8 cellular contexts compared by ENCODE assay signal in genomic region chr14:35944847-35945246, GRCh38.
A peak's percentile ranks its signal among the peaks of the same experiment; 100 is the strongest.
DNase-seq lines count a peak whose midpoint lies in the region; ATAC-seq, FAIRE-seq and TF ChIP-seq lines count a peak whose summit lies in the region.

No MANE protein-coding gene starts in this region.

- CTCF ChIA-PET in K562 (lab: Yijun Ruan, JAX; ENCODE audit: low intra/inter-chr PET ratio): no interaction called here

- in situ Hi-C loops in K562 (cut with MboI): no loop called here
- in situ Hi-C loops in transverse colon (cut with MboI; ENCODE audit: low pct_ligation_motif_present in 1 of 4, low pct_unique_long_range_greater_than_20kb in 1 of 4, low sequenced_read_pairs in 3 of 4): no loop called here

- H3K9me3 Mint-ChIP-seq in activated T-cell treated with anti-CD3 and anti-CD28 coated beads, Interleukin-2, amount 50 U/mL, for 72 hours: no peaks in the 10 kb centered on the region
- H3K9me3 Mint-ChIP-seq in activated T-cell treated with anti-CD3 and anti-CD28 coated beads, Interleukin-2, amount 50 U/mL, for 4 hours: no peaks in the 10 kb centered on the region

- H3K4me3 Mint-ChIP-seq in activated T-cell treated with anti-CD3 and anti-CD28 coated beads, Interleukin-2, amount 50 U/mL, for 72 hours: no peak overlapping the region
- H3K4me3 Mint-ChIP-seq in activated T-cell treated with anti-CD3 and anti-CD28 coated beads, Interleukin-2, amount 50 U/mL, for 4 hours: no peak overlapping the region

- no peaks in the 10 kb centered on the region for H3K9me1 ChIP-seq in K562 (ENCODE audit: control insufficient read depth, insufficient read depth, low read length)

- no peaks in the 10 kb centered on the region for H3K79me2 ChIP-seq in K562 (ENCODE audit: control insufficient read depth, insufficient read depth, low read length)

- H3K36me3 Mint-ChIP-seq in activated T-cell treated with anti-CD3 and anti-CD28 coated beads, Interleukin-2, amount 50 U/mL, for 72 hours (ENCODE audit: insufficient read depth in 2 of 2): no peaks in the 10 kb centered on the region
- no peaks in the 10 kb centered on the region for H3K36me3 Mint-ChIP-seq in activated T-cell treated with anti-CD3 and anti-CD28 coated beads, Interleukin-2, amount 50 U/mL, for 4 hours (ENCODE audit: insufficient read depth)

- POLR2A ChIA-PET in K562 (lab: Yijun Ruan, JAX): no interaction called here

- H3K27me3 ChIP-seq in K562 (ENCODE audit: control insufficient read depth in 2 of 2, insufficient read depth in 2 of 2, low read length in 2 of 2) (peaks cover 0 to 6% of the 10 kb centered on the region in 2 experiments; a peak in 3 of 5 replicates), transverse colon (no peaks in the 10 kb centered on the region)

- no peak overlapping the region for H3K4me2 ChIP-seq in K562 (ENCODE audit: insufficient read depth, low read length)

- no peaks in the 10 kb centered on the region for H3K36me3 ChIP-seq in K562 (ENCODE audit: control insufficient read depth, insufficient read depth, low read length)
- H3K36me3 ChIP-seq in transverse colon: no peaks in the 10 kb centered on the region

- no peak for TF ChIP-seq POLR2A in K562 (conservative IDR thresholded peaks at IDR 0.05)
- TF ChIP-seq POLR2A in transverse colon (IDR thresholded peaks at IDR 0.05): no peak

- no peak overlapping the region for H2AFZ ChIP-seq in K562 (ENCODE audit: low read depth, low read length)

- H3K4me1 ChIP-seq in K562 (replicated peaks in 1 of 2; ENCODE audit: control insufficient read depth in 2 of 2, insufficient read depth in 2 of 2, low read length in 2 of 2): no peaks in the 10 kb centered on the region
- peaks cover 0 to 2% (median under 1%) of the 10 kb centered on the region in 4 donors for H3K4me1 ChIP-seq in transverse colon

- no peaks in the 10 kb centered on the region for H4K20me1 ChIP-seq in K562 (replicated peaks; ENCODE audit: control insufficient read depth, insufficient read depth, low read length)

- intact Hi-C loops in K562 (cut with micrococcal nuclease): no loop called here
- intact Hi-C loops in transverse colon (cut with DNase I; ENCODE audit: low total_unique reads): no loop called here

- WGBS in K562 (ENCODE audit: insufficient coverage, low coverage, missing lambda C conversion rate): 7% methylated on average over 4 of the region's 5 CpGs
- 50 to 71% methylated on average over 2 to 5 of the region's 5 CpGs for WGBS in transverse colon (ENCODE audit: low coverage in 1 of 2), 2 donors

- TF ChIP-seq CTCF in K562 (IDR thresholded peaks at IDR 0.05 in 2 of 3, conservative IDR thresholded peaks at IDR 0.05 in 1 of 3; ENCODE audit: insufficient read depth in 2 of 3, low read depth in 1 of 3, low read length in 3 of 3) (no peak), transverse colon (IDR thresholded peaks at IDR 0.05) (peak in 3 of 5 experiments; percentile 19 to 27 (median 25))

- DNase-seq in activated T-cell treated with anti-CD3 and anti-CD28 coated beads, Interleukin-2, amount 50 U/mL, for 72 hours: peak; percentile 15 to 27
- DNase-seq in activated T-cell treated with anti-CD3 and anti-CD28 coated beads, Interleukin-2, amount 50 U/mL, for 4 hours: no peak
- DNase-seq in K562 (ENCODE audit: extremely low read depth in 1 of 4, low spot score in 3 of 4) (peak; percentile 5 to 11 (median 5)), transverse colon (peak; percentile 26), MV-4-11 (lab: John Stamatoyannopoulos, UW) (no peak)

- TF ChIP-seq EP300 in Ishikawa (IDR thresholded peaks at IDR 0.05; ENCODE audit: borderline replicate concordance) (no peak), K562 (IDR thresholded peaks at IDR 0.05; ENCODE audit: low read length) (no peak), transverse colon (IDR thresholded peaks at IDR 0.05; ENCODE audit: low read depth) (no peak)

- H3K27ac Mint-ChIP-seq in activated T-cell treated with anti-CD3 and anti-CD28 coated beads, Interleukin-2, amount 50 U/mL, for 72 hours: no peak overlapping the region

- peak in 1 of 2 donors; percentile 39 for ATAC-seq in activated T-cell treated with anti-CD3 and anti-CD28 coated beads, Interleukin-2, amount 50 U/mL, for 72 hours (replicated peaks in 1 of 2)
- no peak for ATAC-seq in activated T-cell treated with anti-CD3 and anti-CD28 coated beads, Interleukin-2, amount 50 U/mL, for 4 hours
- ATAC-seq in K562 (peak; percentile 42; the same call in 1 of the 3 replicates), HG02763 (IDR thresholded peaks at IDR 0.05; ENCODE audit: unreplicated experiment) (no peak), HG02840 (IDR thresholded peaks at IDR 0.05; ENCODE audit: low FRiP score, unreplicated experiment) (no peak)

- peak; percentile 40 for TF ChIP-seq RAD21 in Ishikawa (IDR thresholded peaks at IDR 0.05; ENCODE audit: low read depth)
- TF ChIP-seq RAD21 in K562 (CRISPR knock-in tag; conservative IDR thresholded peaks at IDR 0.05 in 1 of 2, IDR thresholded peaks at IDR 0.05 in 1 of 2): no peak

- H3K4me3 ChIP-seq in K562: no peak overlapping the region
- H3K4me3 ChIP-seq in transverse colon: no peak overlapping the region

- H3K27ac ChIP-seq in K562 (ENCODE audit: extremely low read depth, low read depth, low read length) (no peak overlapping the region), transverse colon (no peak overlapping the region)

- H3K27me3 Mint-ChIP-seq in activated T-cell treated with anti-CD3 and anti-CD28 coated beads, Interleukin-2, amount 50 U/mL, for 72 hours (ENCODE audit: low read depth): no peaks in the 10 kb centered on the region
- H3K27me3 Mint-ChIP-seq in activated T-cell treated with anti-CD3 and anti-CD28 coated beads, Interleukin-2, amount 50 U/mL, for 4 hours (ENCODE audit: low read depth): no peaks in the 10 kb centered on the region

- FAIRE-seq in K562 (lab: Jason Lieb, UNC): no peak

- H3K9ac ChIP-seq in K562 (ENCODE audit: insufficient read depth in 1 of 2, low read depth in 2 of 2, low read length in 2 of 2): no peak overlapping the region

- H3K9me3 ChIP-seq in K562 (replicated peaks; ENCODE audit: control insufficient read depth, insufficient read depth, low read depth, low read length) (no peaks in the 10 kb centered on the region), transverse colon (no peaks in the 10 kb centered on the region)

- BruUV-seq in K562 (replicated peaks; lab: Mats Ljungman, UMichigan): no TSS peak

- H3K4me1 Mint-ChIP-seq in activated T-cell treated with anti-CD3 and anti-CD28 coated beads, Interleukin-2, amount 50 U/mL, for 72 hours (ENCODE audit: low read depth): no peaks in the 10 kb centered on the region
- H3K4me1 Mint-ChIP-seq in activated T-cell treated with anti-CD3 and anti-CD28 coated beads, Interleukin-2, amount 50 U/mL, for 4 hours (ENCODE audit: low read depth): peaks cover 6% of the 10 kb centered on the region

TF ChIP-seq in Ishikawa, 13 proteins besides CTCF, POLR2A, EP300 and RAD21:
- TF ChIP-seq NFIC (IDR thresholded peaks at IDR 0.05): 0 out of 2 replicates have a peak, but pooled peaks have one; percentile 20
- TF ChIP-seq CREB1 (IDR thresholded peaks at IDR 0.05; ENCODE audit: low read depth): no peak

TF ChIP-seq in K562, 482 proteins besides CTCF, POLR2A, EP300 and RAD21:
- TF ChIP-seq ZNF830 (CRISPR knock-in tag; IDR thresholded peaks at IDR 0.05) (no peak), TCF3 (CRISPR knock-in tag; IDR thresholded peaks at IDR 0.05) (no peak), MXD1 (CRISPR knock-in tag; IDR thresholded peaks at IDR 0.05; ENCODE audit: borderline replicate concordance, poor library complexity, severe bottlenecking) (no peak), NFE2L1 (tag; IDR thresholded peaks at IDR 0.05; ENCODE audit: borderline replicate concordance, low read depth) (no peak), ZNF780A (CRISPR knock-in tag; IDR thresholded peaks at IDR 0.05) (no peak), CBX5 (IDR thresholded peaks at IDR 0.05; ENCODE audit: borderline replicate concordance, low read depth) (no peak), RBFOX2 (IDR thresholded peaks at IDR 0.05; ENCODE audit: low read depth, low read length) (no peak), CHCHD3 (CRISPR knock-in tag; IDR thresholded peaks at IDR 0.05) (no peak), ZNF764 (CRISPR knock-in tag; IDR thresholded peaks at IDR 0.05; ENCODE audit: low read depth) (no peak)
TF ChIP-seq in K562: peak in this region for 0.

Comparison
In these comparisons a context has a peak if more than half of its experiments do, and no peak if none do; other contexts are left out.
1. DNase-seq: peak in activated T-cell treated with anti-CD3 and anti-CD28 coated beads, Interleukin-2, amount 50 U/mL, for 72 hours (2 of 2), K562 (4 of 4) and transverse colon (single experiment); none in activated T-cell treated with anti-CD3 and anti-CD28 coated beads, Interleukin-2, amount 50 U/mL, for 4 hours (single experiment) and MV-4-11 (single experiment).
2. CTCF ChIP-seq: peak in transverse colon (3 of 5); none in K562 (0 of 3).